ENCODE assay signal across 20 cellular contexts in genomic region chr3:42187936-42188335, GRCh38.
DNase-seq lines count a peak whose midpoint lies in the region; FAIRE-seq and TF ChIP-seq lines count a peak whose summit lies in the region.
"Had no signal": no experiment of that assay in that cellular context is flagged by ENCODE, and none has a peak within 500 bp of the region (broad histone marks: within the 10 kb centered on the region; RNA-seq: fewer than 3 reads in every experiment).

No MANE protein-coding gene starts in this region.

- intact Hi-C loops in stomach (cut with DNase I; ENCODE audit: low total_unique reads): no loop called here

- TF ChIP-seq EP300 in stomach (IDR thresholded peaks at IDR 0.05): no peak

- peaks cover 29 to 78% (median 57%) of the 10 kb centered on the region in 4 donors for H3K4me1 ChIP-seq in stomach
- H3K4me1 ChIP-seq: BE2C had no signal

- TF ChIP-seq CTCF in glutamatergic neuron (IDR thresholded peaks at IDR 0.05; ENCODE audit: partially characterized antibody, unreplicated experiment) (no peak), stomach (IDR thresholded peaks at IDR 0.05) (no peak)

- no peaks in the 10 kb centered on the region for H3K27me3 ChIP-seq in stomach
- H3K27me3 ChIP-seq: BE2C had no signal

- no peak overlapping the region for H3K4me3 Mint-ChIP-seq in activated naive CD8-positive, alpha-beta T cell
- H3K4me3 Mint-ChIP-seq in activated naive CD8-positive, alpha-beta T cell treated with anti-CD3 and anti-CD28 coated beads for 36 hours: no peak overlapping the region
- H3K4me3 Mint-ChIP-seq in IgD-negative memory B cell (no peak overlapping the region), glutamatergic neuron (ENCODE audit: unreplicated experiment) (no peak overlapping the region)
- H3K4me3 Mint-ChIP-seq: CD4-positive, alpha-beta T cell had no signal

- WGBS in stomach, 5 donors: 71 to 93% (median 83%) methylated on average over 9 of the region's 9 CpGs

- no peak for DNase-seq in activated naive CD8-positive, alpha-beta T cell treated with anti-CD3 and anti-CD28 coated beads for 36 hours
- DNase-seq in glutamatergic neuron (no peak), stomach (no peak), DMS79 treated with DMSO at 0.1 percent for 48 hours (lab: John Stamatoyannopoulos, UW) (no peak), H54 (ENCODE audit: insufficient read length, low spot score) (no peak), NCI-H1436 treated with DMSO at 0.1 percent for 48 hours (lab: John Stamatoyannopoulos, UW) (no peak)
- DNase-seq: BE2C; CD4-positive, alpha-beta T cell; DMS53; NCI-H1105 treated with DMSO at 0.1 percent for 48 hours; NCI-H1694 treated with DMSO at 0.1 percent for 48 hours; NCI-H2227 treated with DMSO at 0.1 percent for 48 hours; NCI-H510A treated with DMSO at 0.1 percent for 48 hours; NCI-H774; RPMI8226; SHP77 treated with DMSO at 0.1 percent for 48 hours had no signal

- peaks cover 6% of the 10 kb centered on the region for H3K36me3 Mint-ChIP-seq in activated naive CD8-positive, alpha-beta T cell
- H3K36me3 Mint-ChIP-seq in activated naive CD8-positive, alpha-beta T cell treated with anti-CD3 and anti-CD28 coated beads for 36 hours: peaks cover 9% of the 10 kb centered on the region
- H3K36me3 Mint-ChIP-seq in IgD-negative memory B cell (peaks cover 5% of the 10 kb centered on the region), glutamatergic neuron (ENCODE audit: unreplicated experiment) (peaks cover 5% of the 10 kb centered on the region)

- H3K36me3 ChIP-seq in stomach: peaks cover 0 to 53% (median 31%) of the 10 kb centered on the region in 4 donors
- H3K36me3 ChIP-seq: BE2C had no signal

- H3K9me3 Mint-ChIP-seq in activated naive CD8-positive, alpha-beta T cell (ENCODE audit: low read depth): no peaks in the 10 kb centered on the region
- H3K9me3 Mint-ChIP-seq in activated naive CD8-positive, alpha-beta T cell treated with anti-CD3 and anti-CD28 coated beads for 36 hours: no peaks in the 10 kb centered on the region
- H3K9me3 Mint-ChIP-seq in IgD-negative memory B cell: no peaks in the 10 kb centered on the region
- peaks cover 36% of the 10 kb centered on the region for H3K9me3 Mint-ChIP-seq in glutamatergic neuron (ENCODE audit: unreplicated experiment)
- H3K9me3 Mint-ChIP-seq: CD4-positive, alpha-beta T cell had no signal

- FAIRE-seq in H54 (lab: Jason Lieb, UNC): no peak
- FAIRE-seq: GM12892, K562 had no signal

- H3K4me3 ChIP-seq in stomach: no peak overlapping the region
- H3K4me3 ChIP-seq: K562 had no signal

- H3K27me3 Mint-ChIP-seq in activated naive CD8-positive, alpha-beta T cell: no peaks in the 10 kb centered on the region
- no peaks in the 10 kb centered on the region for H3K27me3 Mint-ChIP-seq in activated naive CD8-positive, alpha-beta T cell treated with anti-CD3 and anti-CD28 coated beads for 36 hours
- H3K27me3 Mint-ChIP-seq in IgD-negative memory B cell: no peaks in the 10 kb centered on the region
- H3K27me3 Mint-ChIP-seq in glutamatergic neuron (ENCODE audit: unreplicated experiment): peaks cover 13% of the 10 kb centered on the region
- H3K27me3 Mint-ChIP-seq: CD4-positive, alpha-beta T cell had no signal

- TF ChIP-seq POLR2A in stomach (IDR thresholded peaks at IDR 0.05) (no peak), H54 (IDR thresholded peaks at IDR 0.05; ENCODE audit: low read depth, low read length) (no peak)

- H3K27ac ChIP-seq in stomach: peak overlapping the region; percentile 44 to 73 (median 63)

- peaks cover 13% of the 10 kb centered on the region for H3K4me1 Mint-ChIP-seq in activated naive CD8-positive, alpha-beta T cell (ENCODE audit: low read depth)
- H3K4me1 Mint-ChIP-seq in activated naive CD8-positive, alpha-beta T cell treated with anti-CD3 and anti-CD28 coated beads for 36 hours: peaks cover 8% of the 10 kb centered on the region
- peaks cover 15 to 21% (median 20%) of the 10 kb centered on the region in 3 donors for H3K4me1 Mint-ChIP-seq in IgD-negative memory B cell
- peaks cover 28% of the 10 kb centered on the region for H3K4me1 Mint-ChIP-seq in glutamatergic neuron (ENCODE audit: low read depth, unreplicated experiment)

- H3K9me3 ChIP-seq in stomach: no peaks in the 10 kb centered on the region
- H3K9me3 ChIP-seq: BE2C had no signal

- peak overlapping the region; percentile 16 for H3K27ac Mint-ChIP-seq in activated naive CD8-positive, alpha-beta T cell
- H3K27ac Mint-ChIP-seq in activated naive CD8-positive, alpha-beta T cell treated with anti-CD3 and anti-CD28 coated beads for 36 hours: no peak overlapping the region
- peak overlapping the region in 2 of 3 donors; percentile 60 to 86 for H3K27ac Mint-ChIP-seq in IgD-negative memory B cell
- H3K27ac Mint-ChIP-seq in glutamatergic neuron (ENCODE audit: unreplicated experiment): peak overlapping the region; percentile 85
- H3K27ac Mint-ChIP-seq: CD4-positive, alpha-beta T cell had no signal
